In the genomic region with DNA sequence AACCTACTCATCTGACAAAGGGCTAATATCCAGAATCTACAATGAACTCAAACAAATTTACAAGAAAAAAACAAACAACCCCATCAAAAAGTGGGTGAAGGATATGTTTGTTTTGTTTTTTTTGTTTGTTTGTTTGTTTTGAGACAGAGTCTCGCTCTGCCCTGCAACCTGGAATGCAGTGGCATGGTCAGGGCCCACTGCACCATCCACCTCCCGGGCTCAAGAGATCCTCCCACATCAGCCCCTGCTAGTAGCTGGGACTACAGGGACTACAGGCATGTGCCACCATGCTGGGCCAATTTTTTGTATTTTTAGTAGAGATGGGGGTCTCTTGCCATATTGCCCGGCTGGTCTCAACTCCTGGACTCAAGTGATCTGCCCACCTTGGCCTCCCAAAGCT, we compare ENCODE assay signal across 1 cellular context. TPM values are rescaled to one million over a fixed set of nuclear protein-coding genes. Genes with fewer than 3 reads are reported as not detected.
"Had no signal": no experiment of that assay in that cellular context is flagged by ENCODE, and none has a peak within 500 bp of the region (broad histone marks: within the 10 kb centered on the region; RNA-seq: fewer than 3 reads in every experiment).

No MANE protein-coding gene starts in this region.

RNA-seq across cellular contexts. Expression of a gene that starts 44.3 kb away (rescaled TPM):
- total RNA-seq: M059J had no signal
